Comparison of ENCODE assay signal across 29 cellular contexts in the genomic region with DNA sequence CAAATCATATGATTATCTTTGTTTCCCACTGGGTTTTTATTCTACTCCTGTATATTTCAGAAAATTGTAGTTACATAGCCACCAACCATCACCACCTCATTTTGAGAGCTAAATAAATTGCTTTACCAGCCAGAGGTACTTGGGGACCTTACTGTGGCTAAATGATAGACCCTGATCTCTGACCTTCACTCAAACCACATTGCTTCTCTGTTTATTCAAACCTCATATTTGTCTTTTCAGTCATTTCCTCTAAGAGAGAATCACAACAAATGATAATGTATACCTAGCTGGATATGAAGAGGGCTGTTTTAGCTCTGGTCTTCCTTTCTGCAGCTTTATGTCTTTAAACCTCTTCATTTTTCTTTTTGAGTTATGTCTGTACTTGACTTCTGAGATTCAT.
A peak's percentile ranks its signal among the peaks of the same experiment; 100 is the strongest.
DNase-seq lines count a peak whose midpoint lies in the region; ATAC-seq, FAIRE-seq and TF ChIP-seq lines count a peak whose summit lies in the region.
"Had no signal": no experiment of that assay in that cellular context is flagged by ENCODE, and none has a peak within 500 bp of the region (broad histone marks: within the 10 kb centered on the region; RNA-seq: fewer than 3 reads in every experiment).

No MANE protein-coding gene starts in this region.

- no TSS peak for BruUV-seq in HepG2 (replicated peaks; lab: Mats Ljungman, UMichigan)

- in situ Hi-C loops in HepG2 (cut with HindIII; ENCODE audit: extremely low pct_ligation_motif_present, low pct_unique_long_range_greater_than_20kb) = no loop called here

- TF ChIP-seq CTCF in HepG2 (CRISPR knock-in tag; IDR thresholded peaks at IDR 0.05) (no peak), right lobe of liver (IDR thresholded peaks at IDR 0.05) (no peak), fibroblast of pulmonary artery (IDR thresholded peaks at IDR 0.05; ENCODE audit: low read length, missing control alignments) (no peak)

- no peaks in the 10 kb centered on the region for H3K36me3 Mint-ChIP-seq in T-cell
- H3K36me3 Mint-ChIP-seq in activated T-cell treated with anti-CD3 and anti-CD28 coated beads, Interleukin-2, amount 50 U/mL, for 24 hours (ENCODE audit: low read depth) = no peaks in the 10 kb centered on the region
- H3K36me3 Mint-ChIP-seq: activated naive CD4-positive, alpha-beta T cell treated with anti-CD3 and anti-CD28 coated beads, Interleukin-2, amount 50 U/mL, for 72 hours; CD8-positive, alpha-beta memory T cell; IgD-negative memory B cell; naive thymus-derived CD4-positive, alpha-beta T cell had no signal

- DNase-seq in HepG2 (ENCODE audit: low spot score) = peak; percentile 44
- no peak for DNase-seq in right lobe of liver
- DNase-seq in adipocyte (ENCODE audit: low read depth) = peak; percentile 1
- peak; percentile 11 for DNase-seq in fibroblast of pulmonary artery (ENCODE audit: low read depth)
- DNase-seq in T-cell = no peak
- no peak for DNase-seq in NCI-H2227 treated with DMSO at 0.1 percent for 48 hours (lab: John Stamatoyannopoulos, UW)
- no peak for DNase-seq in activated T-cell treated with anti-CD3 and anti-CD28 coated beads, Interleukin-2, amount 50 U/mL, for 24 hours
- DNase-seq: activated CD8-positive, alpha-beta T cell treated with anti-CD3 and anti-CD28 coated beads for 36 hours; AML-193; aorta; CD8-positive, alpha-beta memory T cell; central memory CD4-positive, alpha-beta T cell; midbrain; naive thymus-derived CD4-positive, alpha-beta T cell; NCI-H1105; NCI-H187 treated with DMSO at 0.1 percent for 48 hours; NCI-H748 treated with DMSO at 0.1 percent for 48 hours; nucleus accumbens; psoas muscle; stimulated activated CD4-positive, alpha-beta T cell treated with anti-CD3 and anti-CD28 coated beads, Interleukin-2, amount 100 ng/mL, for 24 hours; stomach; thyroid gland had no signal

- no peak overlapping the region for H3K4me3 Mint-ChIP-seq in T-cell
- H3K4me3 Mint-ChIP-seq in activated T-cell treated with anti-CD3 and anti-CD28 coated beads, Interleukin-2, amount 50 U/mL, for 24 hours = no peak overlapping the region
- H3K4me3 Mint-ChIP-seq: activated CD8-positive, alpha-beta T cell treated with anti-CD3 and anti-CD28 coated beads for 36 hours; CD8-positive, alpha-beta memory T cell; IgD-negative memory B cell; naive thymus-derived CD4-positive, alpha-beta T cell had no signal

- H3K27ac ChIP-seq in HepG2 (ENCODE audit: extremely low read length, insufficient read depth, low read length) (no peak overlapping the region), right lobe of liver (no peak overlapping the region)
- H3K27ac ChIP-seq: psoas muscle, RWPE1, stomach, thyroid gland had no signal

- H3K4me3 ChIP-seq in HepG2 (replicated peaks in 1 of 3; ENCODE audit: insufficient read depth in 1 of 3, low read depth in 2 of 3, low read length in 3 of 3) (no peak overlapping the region; a peak in 1 of 6 replicates), right lobe of liver (no peak overlapping the region), adipocyte (ENCODE audit: low read length) (no peak overlapping the region), fibroblast of pulmonary artery (replicated peaks; ENCODE audit: low read depth, low read length) (no peak overlapping the region)
- H3K4me3 ChIP-seq: psoas muscle, smooth muscle cell, stomach, thyroid gland had no signal

- H2AFZ ChIP-seq in HepG2 (ENCODE audit: low read length) = no peak overlapping the region

- H3K27ac Mint-ChIP-seq in T-cell = no peak overlapping the region
- H3K27ac Mint-ChIP-seq in activated T-cell treated with anti-CD3 and anti-CD28 coated beads, Interleukin-2, amount 50 U/mL, for 24 hours = no peak overlapping the region
- H3K27ac Mint-ChIP-seq: activated CD8-positive, alpha-beta T cell treated with anti-CD3 and anti-CD28 coated beads for 36 hours; activated naive CD4-positive, alpha-beta T cell treated with anti-CD3 and anti-CD28 coated beads, Interleukin-2, amount 50 U/mL, for 72 hours; activated T-helper 2 cell treated with anti-CD3 and anti-CD28 coated beads, Interferon-gamma antibody, Interleukin-2, Interleukin-4, amounts not matched to agents 10 μg/mL and 5 μg/mL and 100 μg/mL, durations not matched to agents 14 hours and 24 hours and 36 hours; CD8-positive, alpha-beta memory T cell; IgD-negative memory B cell; naive thymus-derived CD4-positive, alpha-beta T cell had no signal

- TF ChIP-seq POLR2A in HepG2 (IDR thresholded peaks at IDR 0.05; ENCODE audit: insufficient read depth in 1 of 2, low read depth in 2 of 2, low read length in 2 of 2) (no peak), right lobe of liver (IDR thresholded peaks at IDR 0.05) (no peak)

- H3K4me1 Mint-ChIP-seq in T-cell = no peaks in the 10 kb centered on the region
- H3K4me1 Mint-ChIP-seq in activated T-cell treated with anti-CD3 and anti-CD28 coated beads, Interleukin-2, amount 50 U/mL, for 24 hours (ENCODE audit: low read depth) = no peaks in the 10 kb centered on the region
- H3K4me1 Mint-ChIP-seq: CD8-positive, alpha-beta memory T cell; IgD-negative memory B cell; naive thymus-derived CD4-positive, alpha-beta T cell had no signal

- no peaks in the 10 kb centered on the region for H3K27me3 ChIP-seq in HepG2 (ENCODE audit: control insufficient read depth in 1 of 2, insufficient read depth in 2 of 2, low read length in 2 of 2)
- H3K27me3 ChIP-seq in right lobe of liver = no peaks in the 10 kb centered on the region
- H3K27me3 ChIP-seq in adipocyte (replicated peaks; ENCODE audit: control insufficient read depth, insufficient read depth, low read length) = no peaks in the 10 kb centered on the region
- H3K27me3 ChIP-seq: stomach, thyroid gland had no signal

- no peaks in the 10 kb centered on the region for H4K20me1 ChIP-seq in HepG2 (ENCODE audit: insufficient read depth, low read length)

- H3K36me3 ChIP-seq in HepG2 (replicated peaks in 1 of 2; ENCODE audit: control insufficient read depth in 1 of 2, insufficient read depth in 2 of 2, low read length in 2 of 2) = no peaks in the 10 kb centered on the region
- no peaks in the 10 kb centered on the region for H3K36me3 ChIP-seq in right lobe of liver
- H3K36me3 ChIP-seq in adipocyte (ENCODE audit: control insufficient read depth, insufficient read depth, low read length, severe bottlenecking) = no peaks in the 10 kb centered on the region
- H3K36me3 ChIP-seq: stomach, thyroid gland had no signal

- H3K9me3 ChIP-seq in HepG2 (ENCODE audit: low read length) = no peaks in the 10 kb centered on the region
- H3K9me3 ChIP-seq in right lobe of liver = no peaks in the 10 kb centered on the region
- no peaks in the 10 kb centered on the region for H3K9me3 ChIP-seq in adipocyte (ENCODE audit: control insufficient read depth, low read length)
- H3K9me3 ChIP-seq: psoas muscle, stomach, thyroid gland had no signal

- H3K9ac ChIP-seq in HepG2 (ENCODE audit: insufficient read depth, low read depth, low read length) = no peak overlapping the region
- no peak overlapping the region for H3K9ac ChIP-seq in adipocyte (ENCODE audit: low read length)

- CTCF ChIA-PET in HepG2 (lab: Yijun Ruan, JAX; ENCODE audit: low intra/inter-chr PET ratio, low total read pairs) (no interaction called here), T-cell (lab: Charles Lee) (interaction anchor here in 1 of 2 donors (0.6 kb wide), 1 partner anchor 43 kb away, joined by 3 read pairs; no protein-coding TSS in a partner anchor)

- ATAC-seq in HepG2 (peak; percentile 80), right lobe of liver (no peak), GM19397 (IDR thresholded peaks at IDR 0.05; ENCODE audit: unreplicated experiment) (no peak), T-cell (replicated peaks in 1 of 4) (no peak)
- ATAC-seq: activated CD8-positive, alpha-beta T cell treated with anti-CD3 and anti-CD28 coated beads for 36 hours; activated naive CD4-positive, alpha-beta T cell treated with anti-CD3 and anti-CD28 coated beads, Interleukin-2, amount 50 U/mL, for 72 hours; naive thymus-derived CD4-positive, alpha-beta T cell; psoas muscle had no signal

- H3K4me1 ChIP-seq in HepG2 (ENCODE audit: insufficient read depth, low read length) = peaks cover 6% of the 10 kb centered on the region
- no peaks in the 10 kb centered on the region for H3K4me1 ChIP-seq in right lobe of liver
- no peaks in the 10 kb centered on the region for H3K4me1 ChIP-seq in adipocyte (ENCODE audit: control insufficient read depth, insufficient read depth, low read length)
- H3K4me1 ChIP-seq: psoas muscle, stomach, thyroid gland had no signal

- intact Hi-C loops in HepG2 (cut with micrococcal nuclease; ENCODE audit: unreplicated experiment) = no loop called here
- intact Hi-C loops in right lobe of liver (cut with DNase I) = no loop called here

- no peak for TF ChIP-seq EP300 in HepG2 (IDR thresholded peaks at IDR 0.05; ENCODE audit: low read depth in 2 of 2, low read length in 2 of 2)
- TF ChIP-seq EP300 in HepG2 (CRISPR knock-in tag; IDR thresholded peaks at IDR 0.05; ENCODE audit: borderline replicate concordance) = no peak

- TF ChIP-seq RAD21 in HepG2 (CRISPR knock-in tag; IDR thresholded peaks at IDR 0.05) = no peak

- H3K27me3 Mint-ChIP-seq in T-cell = no peaks in the 10 kb centered on the region
- H3K27me3 Mint-ChIP-seq in activated T-cell treated with anti-CD3 and anti-CD28 coated beads, Interleukin-2, amount 50 U/mL, for 24 hours = no peaks in the 10 kb centered on the region
- H3K27me3 Mint-ChIP-seq: activated CD8-positive, alpha-beta T cell treated with anti-CD3 and anti-CD28 coated beads for 36 hours; IgD-negative memory B cell had no signal

- POLR2A ChIA-PET in HepG2 (lab: Yijun Ruan, JAX) = no interaction called here
- POLR2A ChIA-PET in T-cell (lab: Charles Lee) = interaction anchor here in 1 of 2 donors (0.6 kb wide), 1 partner anchor 1492 kb away, joined by 5 read pairs; no protein-coding TSS in a partner anchor

- FAIRE-seq in HepG2 (lab: Jason Lieb, UNC) = no peak
- FAIRE-seq: keratinocyte had no signal

- no peak overlapping the region for H3K4me2 ChIP-seq in HepG2 (ENCODE audit: low read depth, low read length)
- H3K4me2 ChIP-seq: smooth muscle cell had no signal

- no peaks in the 10 kb centered on the region for H3K9me3 Mint-ChIP-seq in T-cell
- no peaks in the 10 kb centered on the region for H3K9me3 Mint-ChIP-seq in activated T-cell treated with anti-CD3 and anti-CD28 coated beads, Interleukin-2, amount 50 U/mL, for 24 hours
- H3K9me3 Mint-ChIP-seq: activated CD8-positive, alpha-beta T cell treated with anti-CD3 and anti-CD28 coated beads for 36 hours; activated naive CD4-positive, alpha-beta T cell treated with anti-CD3 and anti-CD28 coated beads, Interleukin-2, amount 50 U/mL, for 72 hours; activated T-helper 2 cell treated with anti-CD3 and anti-CD28 coated beads, Interferon-gamma antibody, Interleukin-2, Interleukin-4, amounts not matched to agents 10 μg/mL and 5 μg/mL and 100 μg/mL, durations not matched to agents 14 hours and 24 hours and 36 hours; CD8-positive, alpha-beta memory T cell; IgD-negative memory B cell; naive thymus-derived CD4-positive, alpha-beta T cell had no signal

- H3K79me2 ChIP-seq in HepG2 (ENCODE audit: insufficient read depth, low read length) = no peaks in the 10 kb centered on the region

TF ChIP-seq in HepG2, 621 proteins besides CTCF, POLR2A, EP300 and RAD21 (continues in another document):
- TF ChIP-seq ZNF713 (CRISPR knock-in tag; IDR thresholded peaks at IDR 0.05) (no peak), TARDBP (CRISPR knock-in tag; IDR thresholded peaks at IDR 0.05) (no peak)

Comparison
In these comparisons a context has a peak if more than half of its experiments do, and no peak if none do; other contexts are left out.
1. DNase-seq: peak in HepG2 (single experiment), adipocyte (single experiment) and fibroblast of pulmonary artery (single experiment); none in right lobe of liver (0 of 3), T-cell (0 of 34), NCI-H2227 treated with DMSO at 0.1 percent for 48 hours (single experiment) and activated T-cell treated with anti-CD3 and anti-CD28 coated beads, Interleukin-2, amount 50 U/mL, for 24 hours (single experiment).